ENCODE assay signal across 24 cellular contexts in genomic region chr18:23244431-23244830, GRCh38.
DNase-seq lines count a peak whose midpoint lies in the region; ATAC-seq and TF ChIP-seq lines count a peak whose summit lies in the region.
"Had no signal": no experiment of that assay in that cellular context is flagged by ENCODE, and none has a peak within 500 bp of the region (broad histone marks: within the 10 kb centered on the region; RNA-seq: fewer than 3 reads in every experiment).

No MANE protein-coding gene starts in this region.

- peaks cover 16% of the 10 kb centered on the region for H3K4me1 Mint-ChIP-seq in osteocyte (ENCODE audit: unreplicated experiment)
- H3K4me1 Mint-ChIP-seq: stimulated activated effector memory CD8-positive, alpha-beta T cell treated with anti-CD3 and anti-CD28 coated beads, Interleukin-12 subunit alpha, Interleukin-12 subunit beta, amount 100 ng/mL, for 72 hours had no signal

- no peaks in the 10 kb centered on the region for H3K27me3 ChIP-seq in dorsolateral prefrontal cortex
- H3K27me3 ChIP-seq in MG63 = no peaks in the 10 kb centered on the region
- H3K27me3 ChIP-seq: body of pancreas, gastroesophageal sphincter, left lung, upper lobe of right lung had no signal

- intact Hi-C loops in dorsolateral prefrontal cortex (cut with DNase I) = no loop called here

- DNase-seq in NCI-H2107 treated with DMSO at 0.1 percent for 48 hours (lab: John Stamatoyannopoulos, UW; ENCODE audit: unreplicated experiment) = peak; percentile 49
- no peak for DNase-seq in NCI-H2107 (lab: John Stamatoyannopoulos, UW)
- peak; percentile 97 for DNase-seq in NCI-H524 (lab: John Stamatoyannopoulos, UW)
- DNase-seq in dorsolateral prefrontal cortex = peak in 2 of 10 donors; percentile 52 to 55
- no peak for DNase-seq in osteocyte (ENCODE audit: extremely low spot score, unreplicated experiment)
- DNase-seq in MG63 = no peak
- DNase-seq: activated CD8-positive, alpha-beta T cell treated with anti-CD3 and anti-CD28 coated beads for 36 hours; activated T-cell treated with anti-CD3 and anti-CD28 coated beads, Interleukin-2, amount 50 U/mL, for 48 hours; body of pancreas; erythroblast; left lung; NCI-H187 treated with DMSO at 0.1 percent for 48 hours; NK-92 treated with Interleukin-12 subunit alpha and Interleukin-12 subunit beta, amount 100 ng/mL, for 24 hours; small intestine; upper lobe of right lung had no signal

- H3K27ac ChIP-seq in dorsolateral prefrontal cortex (peak overlapping the region in 51 of 59 donors; percentile 2 to 78 (median 63)), temporal lobe (ENCODE audit: low read depth, low read length) (peak overlapping the region; percentile 41)
- H3K27ac ChIP-seq: body of pancreas, C4-2B, gastroesophageal sphincter, left lung, RWPE1, upper lobe of right lung, VCaP had no signal

- no peaks in the 10 kb centered on the region for H3K27me3 Mint-ChIP-seq in osteocyte (ENCODE audit: unreplicated experiment)
- H3K27me3 Mint-ChIP-seq: activated CD8-positive, alpha-beta T cell treated with anti-CD3 and anti-CD28 coated beads for 36 hours; activated naive CD8-positive, alpha-beta T cell had no signal

- ATAC-seq in GM18519 (IDR thresholded peaks at IDR 0.05; ENCODE audit: low FRiP score, unreplicated experiment) = no peak
- ATAC-seq: activated CD8-positive, alpha-beta T cell treated with anti-CD3 and anti-CD28 coated beads for 36 hours; body of pancreas; gastroesophageal sphincter; HCT116; left lung; stimulated activated effector memory CD8-positive, alpha-beta T cell treated with anti-CD3 and anti-CD28 coated beads, Interleukin-12 subunit alpha, Interleukin-12 subunit beta, amount 100 ng/mL, for 72 hours; upper lobe of right lung had no signal

- peaks cover 2% of the 10 kb centered on the region; the same call in 1 of the 2 replicates for H3K36me3 ChIP-seq in MG63
- H3K36me3 ChIP-seq: upper lobe of right lung had no signal

- no peak overlapping the region for H3K4me3 ChIP-seq in dorsolateral prefrontal cortex
- H3K4me3 ChIP-seq in MG63 = no peak overlapping the region
- H3K4me3 ChIP-seq: body of pancreas, gastroesophageal sphincter, left lung, upper lobe of right lung had no signal

- H3K4me3 Mint-ChIP-seq in osteocyte (ENCODE audit: unreplicated experiment) = no peak overlapping the region
- H3K4me3 Mint-ChIP-seq: activated CD8-positive, alpha-beta T cell treated with anti-CD3 and anti-CD28 coated beads for 36 hours; activated naive CD8-positive, alpha-beta T cell; stimulated activated effector memory CD8-positive, alpha-beta T cell treated with anti-CD3 and anti-CD28 coated beads, Interleukin-12 subunit alpha, Interleukin-12 subunit beta, amount 100 ng/mL, for 72 hours had no signal

- no peaks in the 10 kb centered on the region for H3K9me3 ChIP-seq in MG63
- H3K9me3 ChIP-seq: body of pancreas, left lung, upper lobe of right lung had no signal

- TF ChIP-seq CTCF in dorsolateral prefrontal cortex (IDR thresholded peaks at IDR 0.05 in 54 of 56, conservative IDR thresholded peaks at IDR 0.05 in 2 of 56; ENCODE audit: low read depth in 1 of 56, partially characterized antibody in 56 of 56) (no peak), osteocyte (IDR thresholded peaks at IDR 0.05) (no peak)

- peaks cover 31% of the 10 kb centered on the region for H3K36me3 Mint-ChIP-seq in osteocyte (ENCODE audit: unreplicated experiment)
- H3K36me3 Mint-ChIP-seq: stimulated activated effector memory CD8-positive, alpha-beta T cell treated with anti-CD3 and anti-CD28 coated beads, Interleukin-12 subunit alpha, Interleukin-12 subunit beta, amount 100 ng/mL, for 72 hours had no signal

- peaks cover 4% of the 10 kb centered on the region for H3K9me3 Mint-ChIP-seq in osteocyte (ENCODE audit: unreplicated experiment)
- H3K9me3 Mint-ChIP-seq: activated CD8-positive, alpha-beta T cell treated with anti-CD3 and anti-CD28 coated beads for 36 hours; stimulated activated effector memory CD8-positive, alpha-beta T cell treated with anti-CD3 and anti-CD28 coated beads, Interleukin-12 subunit alpha, Interleukin-12 subunit beta, amount 100 ng/mL, for 72 hours had no signal

- no peak overlapping the region for H3K27ac Mint-ChIP-seq in osteocyte (ENCODE audit: unreplicated experiment)
- H3K27ac Mint-ChIP-seq: activated CD8-positive, alpha-beta T cell treated with anti-CD3 and anti-CD28 coated beads for 36 hours; activated naive CD8-positive, alpha-beta T cell; stimulated activated effector memory CD8-positive, alpha-beta T cell treated with anti-CD3 and anti-CD28 coated beads, Interleukin-12 subunit alpha, Interleukin-12 subunit beta, amount 100 ng/mL, for 72 hours had no signal

Comparison
In these comparisons a context has a peak if more than half of its experiments do, and no peak if none do; other contexts are left out.
1. DNase-seq: peak in NCI-H2107 treated with DMSO at 0.1 percent for 48 hours (single experiment) and NCI-H524 (2 of 2); none in NCI-H2107 (single experiment), osteocyte (single experiment) and MG63 (single experiment).